ENCODE assay signal across 8 cellular contexts in the genomic region with DNA sequence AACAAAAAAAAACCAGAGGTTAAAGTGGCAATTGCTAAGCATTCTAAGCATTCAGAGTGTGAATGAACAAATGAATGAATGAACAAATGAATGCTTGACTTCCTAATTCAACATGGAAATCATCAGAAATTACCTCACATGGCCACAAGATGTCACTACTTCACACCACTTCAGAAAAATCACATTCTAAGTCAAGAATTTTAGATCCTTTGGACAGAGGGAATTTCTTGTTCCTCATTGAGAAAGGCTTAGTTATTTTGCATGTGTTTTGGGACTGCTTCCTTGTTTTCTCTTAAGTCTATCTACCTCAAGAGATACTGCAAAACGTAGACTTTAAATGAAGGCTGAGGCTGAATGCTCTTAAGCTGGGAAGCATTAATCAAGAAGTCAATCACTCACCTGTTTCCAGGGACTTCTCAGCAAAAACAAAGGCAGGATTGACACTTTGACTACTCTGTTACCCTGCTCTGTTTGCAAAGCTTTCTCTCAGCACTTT.
A peak's percentile ranks its signal among the peaks of the same experiment; 100 is the strongest.
DNase-seq lines count a peak whose midpoint lies in the region; ATAC-seq and TF ChIP-seq lines count a peak whose summit lies in the region.

No MANE protein-coding gene starts in this region.

- no peak overlapping the region for H2BK5ac ChIP-seq in neuronal stem cell (ENCODE audit: low read length)

- H3K9me3 ChIP-seq in esophagus squamous epithelium (no peaks in the 10 kb centered on the region), neuronal stem cell (replicated peaks in 1 of 2; ENCODE audit: control insufficient read depth in 2 of 2, insufficient read depth in 1 of 2, low read depth in 1 of 2, low read length in 2 of 2) (no peaks in the 10 kb centered on the region)

- DNase-seq in Ammon's horn (ENCODE audit: low spot score) (peak; percentile 66), RPMI8226 (peak; percentile 48), esophagus squamous epithelium (lab: John Stamatoyannopoulos, UW) (no peak), neuronal stem cell (ENCODE audit: low spot score) (peak; percentile 57)
- DNase-seq in stimulated activated CD4-positive, alpha-beta T cell treated with anti-CD3 and anti-CD28 coated beads, Interleukin-2, amount 100 ng/mL, for 24 hours, result no peak

- no peak overlapping the region for H4K91ac ChIP-seq in neuronal stem cell (ENCODE audit: low read depth, low read length, poor library complexity)

- intact Hi-C loops in esophagus squamous epithelium (cut with DNase I), result loop anchor here (5.0 kb wide), 1 partner anchor 440 kb away; a partner anchor contains a TSS

- no peak overlapping the region for H2BK12ac ChIP-seq in neuronal stem cell (ENCODE audit: low read length)

- peak; percentile 61 for TF ChIP-seq CTCF in LNCAP (IDR thresholded peaks at IDR 0.05)
- peak; percentile 38 to 75 (median 64) for TF ChIP-seq CTCF in esophagus squamous epithelium (IDR thresholded peaks at IDR 0.05)

- no peak overlapping the region for H3K4ac ChIP-seq in neuronal stem cell (ENCODE audit: low read length)

- H4K8ac ChIP-seq in neuronal stem cell (ENCODE audit: low read depth, low read length), result no peak overlapping the region

- no peak overlapping the region for H3K14ac ChIP-seq in neuronal stem cell (ENCODE audit: low read length)

- H2AFZ ChIP-seq in neuronal stem cell (ENCODE audit: low read length), result peak overlapping the region; percentile 23

- H3K4me1 ChIP-seq in esophagus squamous epithelium (no peaks in the 10 kb centered on the region), neuronal stem cell (ENCODE audit: control insufficient read depth in 2 of 2, insufficient read depth in 1 of 2, low read depth in 1 of 2, low read length in 2 of 2) (peaks cover 2 to 8% of the 10 kb centered on the region in 2 donors)

- no peak overlapping the region for H3K23ac ChIP-seq in neuronal stem cell (ENCODE audit: low read depth, low read length, poor library complexity)

- no peak overlapping the region for H3K4me3 ChIP-seq in esophagus squamous epithelium
- no peak overlapping the region for H3K4me3 ChIP-seq in neuronal stem cell (ENCODE audit: low read length in 2 of 2)

- no peak overlapping the region for H2BK15ac ChIP-seq in neuronal stem cell (ENCODE audit: low read length)

- H3K4me2 ChIP-seq in neuronal stem cell (ENCODE audit: insufficient read depth, low read length, poor library complexity, severe bottlenecking), result peak overlapping the region; percentile 38

- H3K9ac ChIP-seq in neuronal stem cell (ENCODE audit: low read depth, low read length, poor library complexity), result no peak overlapping the region

- no peak overlapping the region for H3K27ac ChIP-seq in esophagus squamous epithelium
- H3K27ac ChIP-seq in neuronal stem cell (replicated peaks; ENCODE audit: low read length), result peak overlapping the region; percentile 38

- no peak overlapping the region for H3K18ac ChIP-seq in neuronal stem cell (ENCODE audit: low read length)

- H3K36me3 ChIP-seq in esophagus squamous epithelium (no peaks in the 10 kb centered on the region), neuronal stem cell (replicated peaks in 1 of 2; ENCODE audit: control insufficient read depth in 2 of 2, insufficient read depth in 2 of 2, low read length in 2 of 2) (no peaks in the 10 kb centered on the region)

- TF ChIP-seq POLR2A in esophagus squamous epithelium (IDR thresholded peaks at IDR 0.05), result no peak

- H2BK120ac ChIP-seq in neuronal stem cell (ENCODE audit: low read depth, low read length), result no peak overlapping the region

- peak; percentile 70 for ATAC-seq in GM18502 (IDR thresholded peaks at IDR 0.05; ENCODE audit: poor library complexity, unreplicated experiment)
- ATAC-seq in GM19463 (IDR thresholded peaks at IDR 0.05; ENCODE audit: unreplicated experiment), result no peak

- H3K79me1 ChIP-seq in neuronal stem cell (ENCODE audit: low read depth, low read length), result no peaks in the 10 kb centered on the region

- H3K27me3 ChIP-seq in esophagus squamous epithelium (no peaks in the 10 kb centered on the region), neuronal stem cell (ENCODE audit: control insufficient read depth in 3 of 3, insufficient read depth in 3 of 3, low read depth in 1 of 3, low read length in 3 of 3) (no peaks in the 10 kb centered on the region)

- H2AK5ac ChIP-seq in neuronal stem cell (ENCODE audit: low read depth, low read length), result no peak overlapping the region

- 0 to 13% methylated on average over 1 of the region's 1 CpG for whole genome bisulfite sequencing in esophagus squamous epithelium, 2 donors
- no CpG with 5 or more reads among the region's 1 CpG for WGBS in neuronal stem cell (ENCODE audit: extremely low coverage in 2 of 2, insufficient read length in 2 of 2, insufficient replicate concordance in 1 of 2), 2 donors

Comparison
In these comparisons a context has a peak if more than half of its experiments do, and no peak if none do; other contexts are left out.
1. DNase-seq: peak in Ammon's horn (single experiment), RPMI8226 (single experiment) and neuronal stem cell (single experiment); none in esophagus squamous epithelium (single experiment) and stimulated activated CD4-positive, alpha-beta T cell treated with anti-CD3 and anti-CD28 coated beads, Interleukin-2, amount 100 ng/mL, for 24 hours (0 of 2).